In genomic region chr6:151380848-151381205, GRCh38 we compare ENCODE assay signal across 10 cellular contexts. TPM values are rescaled to one million over a fixed set of nuclear protein-coding genes. Genes with fewer than 3 reads are reported as not detected.
DNase-seq lines count a peak whose midpoint lies in the region; ATAC-seq, FAIRE-seq and TF ChIP-seq lines count a peak whose summit lies in the region.
"Had no signal": no experiment of that assay in that cellular context is flagged by ENCODE, and none has a peak within 500 bp of the region (broad histone marks: within the 10 kb centered on the region; RNA-seq: fewer than 3 reads in every experiment).

No MANE protein-coding gene starts in this region.

- H3K9me3 Mint-ChIP-seq in CD8-positive, alpha-beta memory T cell = no peaks in the 10 kb centered on the region
- no peaks in the 10 kb centered on the region for H3K9me3 Mint-ChIP-seq in HFFc6
- no peaks in the 10 kb centered on the region for H3K9me3 Mint-ChIP-seq in activated naive CD4-positive, alpha-beta T cell treated with anti-CD3 and anti-CD28 coated beads, Interleukin-2, amount 50 U/mL, for 72 hours
- H3K9me3 Mint-ChIP-seq in natural killer cell treated with Interleukin-12 subunit alpha and Interleukin-12 subunit beta and Interleukin-15 and Interleukin-18, amount 100 ng/mL, for 72 hours = no peaks in the 10 kb centered on the region

- intact Hi-C loops in pancreas (cut with DNase I) (no loop called here), dorsolateral prefrontal cortex (cut with DNase I) (no loop called here)

- H3K36me3 Mint-ChIP-seq in CD8-positive, alpha-beta memory T cell = peaks cover 0 to 14% (median 4%) of the 10 kb centered on the region in 3 donors
- peaks cover 14% of the 10 kb centered on the region for H3K36me3 Mint-ChIP-seq in HFFc6 (ENCODE audit: low read depth)
- peaks cover 0 to 8% of the 10 kb centered on the region in 2 donors for H3K36me3 Mint-ChIP-seq in activated naive CD4-positive, alpha-beta T cell treated with anti-CD3 and anti-CD28 coated beads, Interleukin-2, amount 50 U/mL, for 72 hours
- peaks cover 7% of the 10 kb centered on the region for H3K36me3 Mint-ChIP-seq in natural killer cell treated with Interleukin-12 subunit alpha and Interleukin-12 subunit beta and Interleukin-15 and Interleukin-18, amount 100 ng/mL, for 72 hours

- H3K27ac Mint-ChIP-seq in CD8-positive, alpha-beta memory T cell = peak overlapping the region; percentile 95 to 99 (median 97)
- H3K27ac Mint-ChIP-seq in HFFc6 = peak overlapping the region; percentile 57
- peak overlapping the region; percentile 90 to 96 for H3K27ac Mint-ChIP-seq in activated naive CD4-positive, alpha-beta T cell treated with anti-CD3 and anti-CD28 coated beads, Interleukin-2, amount 50 U/mL, for 72 hours
- peak overlapping the region; percentile 97 to 98 for H3K27ac Mint-ChIP-seq in natural killer cell treated with Interleukin-12 subunit alpha and Interleukin-12 subunit beta and Interleukin-15 and Interleukin-18, amount 100 ng/mL, for 72 hours

- no peaks in the 10 kb centered on the region for H3K27me3 ChIP-seq in CD8-positive, alpha-beta memory T cell (ENCODE audit: insufficient read depth, low read length, poor library complexity, severe bottlenecking)
- H3K27me3 ChIP-seq in pancreas (no peaks in the 10 kb centered on the region), dorsolateral prefrontal cortex (no peaks in the 10 kb centered on the region)

- peaks cover 68 to 79% (median 78%) of the 10 kb centered on the region in 3 donors for H3K4me1 Mint-ChIP-seq in CD8-positive, alpha-beta memory T cell
- H3K4me1 Mint-ChIP-seq in HFFc6 (ENCODE audit: low read depth) = peaks cover 38% of the 10 kb centered on the region
- H3K4me1 Mint-ChIP-seq in natural killer cell treated with Interleukin-12 subunit alpha and Interleukin-12 subunit beta and Interleukin-15 and Interleukin-18, amount 100 ng/mL, for 72 hours (ENCODE audit: low read depth in 2 of 2) = peaks cover 55 to 63% of the 10 kb centered on the region in 2 donors

- peak; percentile 20 to 26 for ATAC-seq in activated naive CD4-positive, alpha-beta T cell treated with anti-CD3 and anti-CD28 coated beads, Interleukin-2, amount 50 U/mL, for 72 hours
- ATAC-seq in natural killer cell treated with Interleukin-12 subunit alpha and Interleukin-12 subunit beta and Interleukin-15 and Interleukin-18, amount 100 ng/mL, for 72 hours = no peak
- ATAC-seq in pancreas (no peak), GM18858 (IDR thresholded peaks at IDR 0.05; ENCODE audit: unreplicated experiment) (no peak), left lobe of liver (no peak)

- peaks cover 6% of the 10 kb centered on the region for H3K36me3 ChIP-seq in CD8-positive, alpha-beta memory T cell (ENCODE audit: insufficient read depth, low read length)
- H3K36me3 ChIP-seq in pancreas = no peaks in the 10 kb centered on the region

- CTCF ChIA-PET in CD8-positive, alpha-beta memory T cell (lab: Charles Lee) = no interaction called here

- peak overlapping the region; percentile 58 for H3K4me3 ChIP-seq in CD8-positive, alpha-beta memory T cell (ENCODE audit: low read length)
- H3K4me3 ChIP-seq in pancreas (no peak overlapping the region), dorsolateral prefrontal cortex (peak overlapping the region in 6 of 59 donors; percentile 15 to 55 (median 35))

- H3K27me3 Mint-ChIP-seq in CD8-positive, alpha-beta memory T cell = no peaks in the 10 kb centered on the region
- H3K27me3 Mint-ChIP-seq in HFFc6 (ENCODE audit: insufficient read depth) = no peaks in the 10 kb centered on the region; the same call in none of the 2 replicates
- H3K27me3 Mint-ChIP-seq in natural killer cell treated with Interleukin-12 subunit alpha and Interleukin-12 subunit beta and Interleukin-15 and Interleukin-18, amount 100 ng/mL, for 72 hours = no peaks in the 10 kb centered on the region

- H3K4me1 ChIP-seq in CD8-positive, alpha-beta memory T cell (ENCODE audit: insufficient read depth, low read length) = peaks cover 75% of the 10 kb centered on the region
- H3K4me1 ChIP-seq in pancreas = peaks cover 0 to 6% (median 0%) of the 10 kb centered on the region in 3 donors

- WGBS in pancreas, 2 donors = 97 to 100% methylated on average over 1 of the region's 1 CpG

- peak overlapping the region; percentile 83 to 91 (median 88) for H3K4me3 Mint-ChIP-seq in CD8-positive, alpha-beta memory T cell
- no peak overlapping the region for H3K4me3 Mint-ChIP-seq in HFFc6
- H3K4me3 Mint-ChIP-seq in natural killer cell treated with Interleukin-12 subunit alpha and Interleukin-12 subunit beta and Interleukin-15 and Interleukin-18, amount 100 ng/mL, for 72 hours = peak overlapping the region; percentile 90

- TF ChIP-seq CTCF in HFFc6 (IDR thresholded peaks at IDR 0.05) (no peak), pancreas (IDR thresholded peaks at IDR 0.05) (no peak), dorsolateral prefrontal cortex (IDR thresholded peaks at IDR 0.05 in 54 of 56, conservative IDR thresholded peaks at IDR 0.05 in 2 of 56; ENCODE audit: low read depth in 1 of 56, partially characterized antibody in 56 of 56) (no peak)

- no peak for FAIRE-seq in pancreas (lab: Jason Lieb, UNC)

- no peak for DNase-seq in CD8-positive, alpha-beta memory T cell
- DNase-seq in HFFc6 (no peak), pancreas (no peak), dorsolateral prefrontal cortex (no peak), left lobe of liver (ENCODE audit: low spot score) (no peak)
- DNase-seq in activated naive CD4-positive, alpha-beta T cell treated with anti-CD3 and anti-CD28 coated beads, Interleukin-2, amount 50 U/mL, for 72 hours (ENCODE audit: low spot score in 2 of 2) = no peak
- no peak for DNase-seq in natural killer cell treated with Interleukin-12 subunit alpha and Interleukin-12 subunit beta and Interleukin-15 and Interleukin-18, amount 100 ng/mL, for 72 hours (ENCODE audit: low spot score)
- DNase-seq: HCEC 1CT, SHP77 had no signal

- no peaks in the 10 kb centered on the region for H3K9me3 ChIP-seq in CD8-positive, alpha-beta memory T cell (ENCODE audit: low read length)
- H3K9me3 ChIP-seq in pancreas = no peaks in the 10 kb centered on the region

- POLR2A ChIA-PET in CD8-positive, alpha-beta memory T cell (lab: Charles Lee) = interaction anchor here (0.8 to 1.5 kb wide), 2 partner anchors 9 to 10 kb away, joined by 4 read pairs; no protein-coding TSS in a partner anchor

- peak overlapping the region; percentile 66 for H3K27ac ChIP-seq in CD8-positive, alpha-beta memory T cell (ENCODE audit: low read depth, low read length)
- H3K27ac ChIP-seq in pancreas = no peak overlapping the region
- H3K27ac ChIP-seq in dorsolateral prefrontal cortex = peak overlapping the region in 22 of 59 donors; percentile 4 to 72 (median 46)

RNA-seq across cellular contexts. Expression of gene ZBTB2, which starts 10.5 kb away (rescaled TPM):
- total RNA-seq in CD8-positive, alpha-beta memory T cell = 10 to 100 TPM; 23.4 to 24.3 TPM
- polyA plus RNA-seq in CD8-positive, alpha-beta memory T cell = 24.0 TPM
- 10 to 100 TPM; 16.5 to 22.1 (median 19.3) TPM for total RNA-seq in HFFc6 (2021; fragmentation: NEBNext Ultra II Directional; extraction: Animal tissue kit (Norgen Biotek cat#: 25700))
- total RNA-seq in activated naive CD4-positive, alpha-beta T cell treated with anti-CD3 and anti-CD28 coated beads, Interleukin-2, amount 50 U/mL, for 72 hours = 10 to 100 TPM; 14.8 to 21.4 TPM
- 10 to 100 TPM; 20.4 to 23.8 TPM for total RNA-seq in natural killer cell treated with Interleukin-12 subunit alpha and Interleukin-12 subunit beta and Interleukin-15 and Interleukin-18, amount 100 ng/mL, for 72 hours
- 1 to 10 TPM; 3.2 to 6.6 (median 4.3) TPM for total RNA-seq in pancreas
- polyA plus RNA-seq in pancreas = 1 to 10 TPM; 3.1 to 4.8 TPM
- total RNA-seq in dorsolateral prefrontal cortex = 10 to 100 TPM in 7 of 120 experiments, 1 to 10 TPM in 113; 4.4 to 12.5 (median 7.1) TPM
- 2.7 TPM for total RNA-seq in left lobe of liver

Comparison
In these comparisons a context has a peak if more than half of its experiments do, and no peak if none do; other contexts are left out.
1. ATAC-seq: peak in activated naive CD4-positive, alpha-beta T cell treated with anti-CD3 and anti-CD28 coated beads, Interleukin-2, amount 50 U/mL, for 72 hours (2 of 2); none in natural killer cell treated with Interleukin-12 subunit alpha and Interleukin-12 subunit beta and Interleukin-15 and Interleukin-18, amount 100 ng/mL, for 72 hours (0 of 2), pancreas (0 of 4), GM18858 (single experiment) and left lobe of liver (single experiment).
2. Peak in every context shown above with its lines, with median percentiles within 50 percentile points of each other: H3K27ac Mint-ChIP-seq.